In genomic region chr3:52533623-52534280, GRCh38 we compare ENCODE assay signal across 8 cellular contexts. TPM values are rescaled to one million over a fixed set of nuclear protein-coding genes. Genes with fewer than 3 reads are reported as not detected.
DNase-seq lines count a peak whose midpoint lies in the region; ATAC-seq and TF ChIP-seq lines count a peak whose summit lies in the region.

TSS of gene NT5DC2 (minus strand) at chr3:52533857. CDS start at chr3:52533737, 120 bp downstream.

- no peaks in the 10 kb centered on the region for H3K9me3 ChIP-seq in aorta (ENCODE audit: control insufficient read depth, low read length)

- no peaks in the 10 kb centered on the region for H3K9me3 Mint-ChIP-seq in T-cell

- H3K27me3 ChIP-seq in BJ (ENCODE audit: control insufficient read depth, insufficient read depth, low read length) (no peaks in the 10 kb centered on the region), aorta (ENCODE audit: control insufficient read depth in 1 of 2, insufficient read depth in 2 of 2, low read length in 1 of 2) (no peaks in the 10 kb centered on the region)

- CTCF ChIA-PET in BJ (lab: Yijun Ruan, JAX): no interaction called here
- CTCF ChIA-PET in T-cell (lab: Charles Lee): no interaction called here

- no peaks in the 10 kb centered on the region for H3K27me3 Mint-ChIP-seq in T-cell

- H3K4me1 ChIP-seq in aorta (ENCODE audit: control insufficient read depth in 1 of 2, insufficient read depth in 2 of 2, low read length in 2 of 2): peaks cover 0 to 4% of the 10 kb centered on the region in 2 donors

- H3K4me3 ChIP-seq in BJ (ENCODE audit: low read depth, low read length): peak within 1 kb of the TSS; percentile 78
- peak within 1 kb of the TSS; percentile 39 to 50 for H3K4me3 ChIP-seq in aorta (ENCODE audit: low read length in 2 of 2)

- in situ Hi-C loops in KBM-7 (cut with MboI; ENCODE audit: low pct_unique_long_range_greater_than_20kb, low sequenced_read_pairs): no loop called here

- 1 to 2% methylated on average over 29 to 91 of the region's 91 CpGs for WGBS in aorta, 2 donors

- no peak for TF ChIP-seq CTCF in BJ (IDR thresholded peaks at IDR 0.05; ENCODE audit: insufficient read depth, low read depth, low read length)

- H3K4me3 Mint-ChIP-seq in T-cell: peak within 1 kb of the TSS; percentile 77 to 96 (median 82)

- peak; percentile 39 for ATAC-seq in GM19035 (IDR thresholded peaks at IDR 0.05; ENCODE audit: unreplicated experiment)
- peak; percentile 37 to 49 (median 40) for ATAC-seq in T-cell (replicated peaks in 1 of 4)
- peak; percentile 37 for ATAC-seq in left ventricle myocardium superior
- ATAC-seq in aorta (ENCODE audit: low FRiP score): peak; percentile 47

- POLR2A ChIA-PET in BJ (lab: Charles Lee) (interaction anchor here (0.7 kb wide), 1 partner anchor 54 kb away, joined by 3 read pairs; no protein-coding TSS in a partner anchor), T-cell (lab: Charles Lee) (no interaction called here)

- H3K4me1 Mint-ChIP-seq in T-cell: peaks cover 37 to 40% (median 37%) of the 10 kb centered on the region in 3 donors

- H3K36me3 Mint-ChIP-seq in T-cell: peaks cover 6% of the 10 kb centered on the region

- intact Hi-C loops in left ventricle myocardium superior (cut with micrococcal nuclease): no loop called here
- intact Hi-C loops in aorta (cut with DNase I): loop anchor here in 1 of 2 donors (5.0 kb wide), 1 partner anchor 61 kb away; no protein-coding TSS in a partner anchor

- H3K36me3 ChIP-seq in BJ (ENCODE audit: control insufficient read depth, insufficient read depth, low read length) (peaks cover 5% of the 10 kb centered on the region), aorta (ENCODE audit: control insufficient read depth in 1 of 2, insufficient read depth in 2 of 2, low read length in 1 of 2) (no peaks in the 10 kb centered on the region)

- H3K27ac Mint-ChIP-seq in T-cell: peak within 1 kb of the TSS in 1 of 2 donors; percentile 76

- no peak for DNase-seq in BJ (ENCODE audit: low read depth)
- DNase-seq in KBM-7: peak; percentile 21
- DNase-seq in T-cell: peak in 26 of 34 experiments; percentile 17 to 69 (median 42)
- DNase-seq in anterior cingulate cortex (lab: John Stamatoyannopoulos, UW): peak in 36 of 58 donors; percentile 3 to 72 (median 38)
- peak; percentile 90 for DNase-seq in left ventricle myocardium superior
- no peak for DNase-seq in pulmonary artery endothelial cell (ENCODE audit: low read depth, low spot score)
- peak; percentile 79 to 89 for DNase-seq in aorta

- no peak within 1 kb of the TSS for H3K27ac ChIP-seq in aorta (ENCODE audit: low read depth in 1 of 2, low read length in 2 of 2)

RNA-seq across cellular contexts. Expression of gene NT5DC2, which starts in this region (rescaled TPM):
- polyA plus RNA-seq in BJ (2011; rRNA removed): 132 and 186 TPM in 2 replicates
- polyA minus RNA-seq in BJ (2011; rRNA and poly(A)+ RNA removed): 150 and 175 TPM in 2 replicates
- 10 to 100 TPM in 2 of 5 donors, 1 to 10 TPM in 3; 1.9 to 10.9 (median 7.4) TPM for total RNA-seq in T-cell
- total RNA-seq in left ventricle myocardium superior: 68.3 TPM
- 50.1 and 53.8 TPM in 2 replicates for total RNA-seq in pulmonary artery endothelial cell
- total RNA-seq in aorta: 10 to 100 TPM; 29.6 to 33.0 TPM
- polyA plus RNA-seq in aorta: 100 to 1,000 TPM in 1 of 2 donors, 10 to 100 TPM in 1; 46.3 to 148 TPM

Comparison
In these comparisons a context has a peak if more than half of its experiments do, and no peak if none do; other contexts are left out.
1. DNase-seq: peak in KBM-7 (single experiment), T-cell (26 of 34), anterior cingulate cortex (36 of 58), left ventricle myocardium superior (single experiment) and aorta (2 of 2); none in BJ (single experiment) and pulmonary artery endothelial cell (single experiment).
2. Peak in every context shown above with its lines, with median percentiles within 50 percentile points of each other: ATAC-seq.